In genomic region chr5:96339862-96340261, GRCh38 we compare ENCODE assay signal across 21 cellular contexts.
DNase-seq lines count a peak whose midpoint lies in the region; ATAC-seq and TF ChIP-seq lines count a peak whose summit lies in the region.
"Had no signal": no experiment of that assay in that cellular context is flagged by ENCODE, and none has a peak within 500 bp of the region (broad histone marks: within the 10 kb centered on the region; RNA-seq: fewer than 3 reads in every experiment).

No MANE protein-coding gene starts in this region.

- H3K36me3 ChIP-seq in skeletal muscle satellite cell (ENCODE audit: insufficient read depth, low read length): no peaks in the 10 kb centered on the region
- H3K36me3 ChIP-seq: BLaER1 treated with 17β-estradiol and CSF1 and Interleukin-3, amounts not matched to agents 10 nM and 100 nM; heart left ventricle; SJSA1; uterus had no signal

- DNase-seq in OCI-M1 (lab: John Stamatoyannopoulos, UW) (peak; percentile 22), fibroblast of pulmonary artery (ENCODE audit: low read depth) (peak; percentile 46), RKO (ENCODE audit: low spot score) (no peak)
- no peak for DNase-seq in activated CD4-positive, alpha-beta T cell treated with anti-CD3 and anti-CD28 coated beads, Interleukin-2, amount 50 U/mL, for 48 hours
- DNase-seq: activated CD4-positive, alpha-beta T cell treated with anti-CD3 and anti-CD28 coated beads, Interleukin-2, amount 10 ng/mL, durations not matched to agents 7 days and 5 days; activated CD8-positive, alpha-beta memory T cell treated with anti-CD3 and anti-CD28 coated beads, Interleukin-2, amount 10 ng/mL, durations not matched to agents 7 days and 5 days; activated naive CD8-positive, alpha-beta T cell treated with anti-CD3 and anti-CD28 coated beads for 36 hours; heart left ventricle; left cardiac atrium; NCI-H146; NCI-H510A; NK-92 treated with Interleukin-12 subunit alpha and Interleukin-12 subunit beta, amount 100 ng/mL, for 24 hours; T-helper 2 cell; uterus had no signal

- no peak for TF ChIP-seq CTCF in C4-2B (conservative IDR thresholded peaks at IDR 0.05)
- TF ChIP-seq CTCF in fibroblast of pulmonary artery (IDR thresholded peaks at IDR 0.05; ENCODE audit: low read length, missing control alignments): no peak

- H3K9me3 ChIP-seq in skeletal muscle satellite cell (replicated peaks; ENCODE audit: low read length): no peaks in the 10 kb centered on the region
- H3K9me3 ChIP-seq: BLaER1 treated with 17β-estradiol and CSF1 and Interleukin-3, amounts not matched to agents 10 nM and 100 nM; heart left ventricle; SJSA1; uterus had no signal

- ATAC-seq in HG02870 (IDR thresholded peaks at IDR 0.05; ENCODE audit: unreplicated experiment) (no peak), HG02571 (IDR thresholded peaks at IDR 0.05; ENCODE audit: unreplicated experiment) (no peak)
- ATAC-seq: activated CD8-positive, alpha-beta memory T cell treated with anti-CD3 and anti-CD28 coated beads, Interleukin-2, amount 10 ng/mL, durations not matched to agents 7 days and 5 days; heart left ventricle had no signal

- H3K9ac ChIP-seq in skeletal muscle satellite cell (ENCODE audit: low read depth, low read length): peak overlapping the region; percentile 76
- H3K9ac ChIP-seq: BLaER1 treated with 17β-estradiol and CSF1 and Interleukin-3, amounts not matched to agents 10 nM and 100 nM had no signal

- peak overlapping the region; percentile 76; the same call in 1 of the 2 replicates for H3K27ac ChIP-seq in C4-2B
- H3K27ac ChIP-seq: SJSA1, uterus had no signal

- H3K4me3 ChIP-seq in fibroblast of pulmonary artery (replicated peaks; ENCODE audit: low read depth, low read length): no peak overlapping the region
- no peak overlapping the region for H3K4me3 ChIP-seq in skeletal muscle satellite cell (ENCODE audit: low read length)
- H3K4me3 ChIP-seq: BLaER1 treated with 17β-estradiol and CSF1 and Interleukin-3, amounts not matched to agents 10 nM and 100 nM; heart left ventricle; SJSA1; skin epidermis; uterus had no signal

- no peaks in the 10 kb centered on the region for H3K27me3 ChIP-seq in skeletal muscle satellite cell (ENCODE audit: control insufficient read depth, insufficient read depth, low read length)
- H3K27me3 ChIP-seq: BLaER1 treated with 17β-estradiol and CSF1 and Interleukin-3, amounts not matched to agents 10 nM and 100 nM; heart left ventricle; SJSA1; uterus had no signal

- H3K4me1 ChIP-seq in skeletal muscle satellite cell (ENCODE audit: control insufficient read depth, insufficient read depth, low read length): peaks cover 60% of the 10 kb centered on the region
- H3K4me1 ChIP-seq: uterus had no signal

- H3K4me2 ChIP-seq in skeletal muscle satellite cell (ENCODE audit: low read length): no peak overlapping the region

Comparison
In these comparisons a context has a peak if more than half of its experiments do, and no peak if none do; other contexts are left out.
1. DNase-seq: peak in OCI-M1 (single experiment) and fibroblast of pulmonary artery (single experiment); none in activated CD4-positive, alpha-beta T cell treated with anti-CD3 and anti-CD28 coated beads, Interleukin-2, amount 50 U/mL, for 48 hours (0 of 2) and RKO (single experiment).